Comparison of ENCODE assay signal across 25 cellular contexts in the genomic region with DNA sequence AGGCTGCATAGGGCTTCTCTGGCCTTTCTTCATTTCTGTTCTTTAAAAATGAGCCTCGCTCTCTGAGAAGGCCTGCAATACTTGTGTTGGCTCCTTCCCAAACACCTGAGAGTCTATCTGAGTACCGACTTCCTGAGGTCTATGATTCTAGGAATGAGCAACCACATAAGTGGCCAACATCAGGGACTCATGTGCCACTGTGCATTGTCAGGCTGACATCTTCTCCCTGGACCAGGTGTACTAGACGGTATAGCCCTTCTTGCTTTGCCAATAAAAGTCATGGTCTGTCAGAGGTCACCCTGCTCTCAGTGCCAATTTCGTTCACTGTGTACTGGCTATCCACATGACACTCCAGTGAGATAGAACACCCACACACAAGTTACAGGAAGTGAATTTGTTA.
"Had no signal": no experiment of that assay in that cellular context is flagged by ENCODE, and none has a peak within 500 bp of the region (broad histone marks: within the 10 kb centered on the region; RNA-seq: fewer than 3 reads in every experiment).

No MANE protein-coding gene starts in this region.

- ATAC-seq: activated CD8-positive, alpha-beta T cell treated with anti-CD3 and anti-CD28 coated beads, Interleukin-2, amount 10 ng/mL, durations not matched to agents 7 days and 5 days; K562; Panc1; WTC11 had no signal

- DNase-seq: activated CD4-positive, alpha-beta T cell treated with anti-CD3 and anti-CD28 coated beads for 48 hours; activated CD4-positive, alpha-beta T cell treated with anti-CD3 and anti-CD28 coated beads, Interleukin-2, amount 50 U/mL, for 4 hours; activated CD4-positive, CD25-positive, alpha-beta regulatory T cell treated with anti-CD3 and anti-CD28 coated beads, Interleukin-2, amount 50 U/mL, for 72 hours; activated CD8-positive, alpha-beta T cell treated with anti-CD3 and anti-CD28 coated beads, Interleukin-2, amount 10 ng/mL, durations not matched to agents 7 days and 5 days; activated effector memory CD4-positive, alpha-beta T cell treated with Interleukin-2 at 50 U/mL for 16 hours; activated naive CD4-positive, alpha-beta T cell treated with Interleukin-2 at 50 U/mL for 16 hours; activated T-cell treated with anti-CD3 and anti-CD28 coated beads, Interleukin-2, amount 50 U/mL, for 24 hours; amygdala; brain microvascular endothelial cell; Karpas-422; MM.1S; NCI-H1105; NCI-H1436; NCI-H1694 treated with DMSO at 0.1 percent for 48 hours; NCI-H2171; NCI-H345; NCI-H510A; NCI-H526 treated with DMSO at 0.1 percent for 48 hours; Right ventricle myocardium superior; SJCRH30; SK-N-SH; T-helper 1 cell had no signal
